12 cellular contexts compared by ENCODE assay signal in the genomic region with DNA sequence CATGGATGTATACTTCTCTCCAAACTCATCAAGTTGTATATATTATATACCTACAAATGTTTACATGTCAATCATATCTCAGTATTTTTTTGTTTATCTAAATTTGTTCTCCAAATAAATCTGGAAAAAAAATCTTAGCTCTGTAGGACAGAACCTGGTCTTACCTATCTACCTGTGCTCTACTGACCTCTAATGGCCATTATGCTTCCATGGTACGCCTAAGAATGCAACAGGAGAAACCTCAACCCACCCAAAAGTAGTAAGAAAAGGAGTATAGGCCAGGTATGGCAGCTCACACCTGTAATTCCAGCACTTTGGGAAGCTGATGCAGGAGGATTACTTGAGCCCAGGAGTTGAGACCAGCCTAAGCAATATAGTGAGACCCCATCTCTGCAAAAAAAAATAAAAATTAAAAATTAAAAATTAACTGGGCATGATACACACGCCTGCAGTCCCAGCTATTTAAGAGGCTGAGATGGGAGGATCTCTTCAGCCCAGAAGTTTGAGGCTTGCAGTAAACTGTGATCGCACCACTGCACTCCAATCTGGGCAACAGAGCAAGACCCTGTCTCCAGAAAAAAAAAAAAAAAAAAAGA. TPM values are rescaled to one million over a fixed set of nuclear protein-coding genes. Genes with fewer than 3 reads are reported as not detected.
DNase-seq lines count a peak whose midpoint lies in the region; FAIRE-seq and TF ChIP-seq lines count a peak whose summit lies in the region.
"Had no signal": no experiment of that assay in that cellular context is flagged by ENCODE, and none has a peak within 500 bp of the region (broad histone marks: within the 10 kb centered on the region; RNA-seq: fewer than 3 reads in every experiment).

No MANE protein-coding gene starts in this region.

- TF ChIP-seq POLR2A in H54 (IDR thresholded peaks at IDR 0.05; ENCODE audit: low read depth, low read length), result no peak
- TF ChIP-seq POLR2A in suprapubic skin (IDR thresholded peaks at IDR 0.05), result no peak

- H3K36me3 ChIP-seq in suprapubic skin, result no peaks in the 10 kb centered on the region

- H3K27ac ChIP-seq in VCaP, result no peak overlapping the region
- no peak overlapping the region for H3K27ac ChIP-seq in suprapubic skin

- H3K4me3 ChIP-seq in suprapubic skin, result no peak overlapping the region

- TF ChIP-seq EP300 in suprapubic skin (IDR thresholded peaks at IDR 0.05), result no peak

- DNase-seq in NCI-H345 (lab: John Stamatoyannopoulos, UW) (peak; percentile 1), NCI-H345 treated with DMSO at 0.1 percent for 48 hours (lab: John Stamatoyannopoulos, UW; ENCODE audit: unreplicated experiment) (no peak), NCI-H1105 (lab: John Stamatoyannopoulos, UW) (peak; percentile 7), renal cortical epithelial cell (ENCODE audit: low read depth) (peak; percentile 9), H54 (ENCODE audit: insufficient read length, low spot score) (no peak), suprapubic skin (ENCODE audit: low spot score in 2 of 2) (no peak), CD1c-positive myeloid dendritic cell (ENCODE audit: extremely low spot score) (no peak)
- DNase-seq: AML-193; NCI-H446 treated with DMSO at 0.1 percent for 48 hours; stimulated activated CD4-positive, alpha-beta T cell treated with anti-CD3 and anti-CD28 coated beads, Interleukin-15, amount 100 ng/mL, for 24 hours; stimulated activated naive CD8-positive, alpha-beta T cell treated with anti-CD3 and anti-CD28 coated beads, Interleukin-15, Interleukin-2, amounts not matched to agents 100 U/mL and 50 U/mL, for 24 hours had no signal

- no peak for FAIRE-seq in H54 (lab: Jason Lieb, UNC)

- 66% methylated on average over 3 of the region's 3 CpGs for WGBS in suprapubic skin

- TF ChIP-seq CTCF in VCaP (conservative IDR thresholded peaks at IDR 0.05), result peak; percentile 87
- TF ChIP-seq CTCF in suprapubic skin (IDR thresholded peaks at IDR 0.05), result no peak

- H3K27me3 ChIP-seq in suprapubic skin, result no peaks in the 10 kb centered on the region

- peaks cover 2% of the 10 kb centered on the region for H3K9me3 ChIP-seq in suprapubic skin

- no peaks in the 10 kb centered on the region for H3K4me1 ChIP-seq in suprapubic skin

RNA-seq across cellular contexts. Expression of gene OR11H4, which starts 8.7 kb away (rescaled TPM):
- not detected in 2 replicates for total RNA-seq in renal cortical epithelial cell
- not detected for total RNA-seq in suprapubic skin

RNA-seq across cellular contexts. Expression of gene OR11H7, which starts 19.0 kb away (rescaled TPM):
- total RNA-seq in renal cortical epithelial cell (not detected in 2 replicates), suprapubic skin (not detected)

RNA-seq across cellular contexts. Expression of gene OR11H6, which starts 24.2 kb away (rescaled TPM):
- total RNA-seq in renal cortical epithelial cell, result not detected in 2 replicates
- not detected for total RNA-seq in suprapubic skin

RNA-seq across cellular contexts. Expression of gene OR11G2, which starts 57.1 kb away (rescaled TPM):
- not detected in 2 replicates for total RNA-seq in renal cortical epithelial cell
- not detected for total RNA-seq in suprapubic skin

RNA-seq across cellular contexts. Expression of gene TTC5, which starts 58.0 kb away (rescaled TPM):
- total RNA-seq in renal cortical epithelial cell (13.2 and 26.4 TPM in 2 replicates), suprapubic skin (10 to 100 TPM; 13.3 to 23.3 (median 14.6) TPM)

Comparison
In these comparisons a context has a peak if more than half of its experiments do, and no peak if none do; other contexts are left out.
1. DNase-seq: peak in NCI-H345 (single experiment), NCI-H1105 (single experiment) and renal cortical epithelial cell (single experiment); none in NCI-H345 treated with DMSO at 0.1 percent for 48 hours (single experiment), H54 (single experiment), suprapubic skin (0 of 2) and CD1c-positive myeloid dendritic cell (single experiment).